ENCODE assay signal across 20 cellular contexts in the genomic region with DNA sequence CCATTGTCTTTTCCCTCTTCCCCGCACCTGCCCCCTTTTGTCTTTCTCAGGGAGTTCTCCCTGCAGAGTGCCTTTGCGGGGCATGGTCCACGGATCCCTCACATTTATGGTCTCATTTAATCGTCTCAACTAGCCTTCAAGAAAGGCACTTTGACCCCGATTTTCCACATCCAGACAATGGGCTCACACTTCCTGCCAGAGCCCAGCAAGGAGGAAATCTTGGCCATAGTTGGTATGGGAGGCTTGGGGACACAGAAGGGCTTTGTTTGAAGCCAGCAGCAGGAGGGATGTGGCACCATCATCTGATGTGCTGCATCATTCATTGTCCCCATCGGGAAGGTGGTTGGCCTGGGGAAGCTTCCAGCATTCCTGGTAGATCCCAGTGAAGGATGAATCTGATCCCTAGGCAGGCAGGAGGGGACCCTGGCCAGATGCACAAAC. TPM values are rescaled to one million over a fixed set of nuclear protein-coding genes. Genes with fewer than 3 reads are reported as not detected.
A peak's percentile ranks its signal among the peaks of the same experiment; 100 is the strongest.
DNase-seq lines count a peak whose midpoint lies in the region; ATAC-seq and TF ChIP-seq lines count a peak whose summit lies in the region.
"Had no signal": no experiment of that assay in that cellular context is flagged by ENCODE, and none has a peak within 500 bp of the region (broad histone marks: within the 10 kb centered on the region; RNA-seq: fewer than 3 reads in every experiment).

No MANE protein-coding gene starts in this region.

- peak in 1 of 3 donors; percentile 36 for DNase-seq in Peyer's patch
- DNase-seq in dorsolateral prefrontal cortex: peak in 2 of 10 donors; percentile 68 to 77
- peak; percentile 74 for DNase-seq in midbrain (lab: John Stamatoyannopoulos, UW)
- peak; percentile 52 to 62 for DNase-seq in suprapubic skin (ENCODE audit: low spot score in 2 of 2)
- DNase-seq in MG63: no peak
- no peak for DNase-seq in activated CD8-positive, alpha-beta memory T cell treated with anti-CD3 and anti-CD28 coated beads, Interleukin-2, amount 10 ng/mL, durations not matched to agents 7 days and 5 days
- DNase-seq: activated CD8-positive, alpha-beta T cell treated with anti-CD3 and anti-CD28 coated beads for 36 hours; adrenal gland; DMS 273 treated with DMSO at 0.1 percent for 48 hours; H9; mucosa of descending colon; NCI-H1694; NCI-H2227 treated with DMSO at 0.1 percent for 48 hours; RPMI8226 had no signal

- no peak for TF ChIP-seq POLR2A in Peyer's patch (IDR thresholded peaks at IDR 0.05)
- TF ChIP-seq POLR2A in suprapubic skin (IDR thresholded peaks at IDR 0.05): no peak
- TF ChIP-seq POLR2A in GM18505 (IDR thresholded peaks at IDR 0.05; ENCODE audit: borderline replicate concordance, extremely low read depth, insufficient read depth, insufficient read length): no peak

- CTCF ChIA-PET in activated CD8-positive, alpha-beta memory T cell treated with anti-CD3 and anti-CD28 coated beads, Interleukin-2, amount 10 ng/mL, durations not matched to agents 7 days and 5 days (lab: Charles Lee): no interaction called here

- H3K27ac Mint-ChIP-seq in activated CD8-positive, alpha-beta memory T cell treated with anti-CD3 and anti-CD28 coated beads, Interleukin-2, amount 10 ng/mL, durations not matched to agents 7 days and 5 days: no peak overlapping the region
- H3K27ac Mint-ChIP-seq: activated CD8-positive, alpha-beta T cell treated with anti-CD3 and anti-CD28 coated beads for 36 hours; B cell; stimulated activated naive CD8-positive, alpha-beta T cell treated with anti-CD3 and anti-CD28 coated beads, Interleukin-15, Interleukin-2, amounts not matched to agents 100 ng/mL and 50 ng/mL, for 24 hours had no signal

- no peaks in the 10 kb centered on the region for H3K9me3 ChIP-seq in Peyer's patch
- no peaks in the 10 kb centered on the region for H3K9me3 ChIP-seq in suprapubic skin
- no peaks in the 10 kb centered on the region for H3K9me3 ChIP-seq in MG63
- H3K9me3 ChIP-seq: adrenal gland, mucosa of descending colon, pancreas had no signal

- H3K4me1 Mint-ChIP-seq in activated CD8-positive, alpha-beta memory T cell treated with anti-CD3 and anti-CD28 coated beads, Interleukin-2, amount 10 ng/mL, durations not matched to agents 7 days and 5 days: peaks cover under 1% of the 10 kb centered on the region

- no peaks in the 10 kb centered on the region for H3K9me3 Mint-ChIP-seq in activated CD8-positive, alpha-beta memory T cell treated with anti-CD3 and anti-CD28 coated beads, Interleukin-2, amount 10 ng/mL, durations not matched to agents 7 days and 5 days (ENCODE audit: low read depth)
- H3K9me3 Mint-ChIP-seq: activated CD8-positive, alpha-beta T cell treated with anti-CD3 and anti-CD28 coated beads for 36 hours; H9; stimulated activated naive CD8-positive, alpha-beta T cell treated with anti-CD3 and anti-CD28 coated beads, Interleukin-15, Interleukin-2, amounts not matched to agents 100 ng/mL and 50 ng/mL, for 24 hours had no signal

- H3K4me1 ChIP-seq in Peyer's patch (peaks cover 0 to 74% (median 15%) of the 10 kb centered on the region in 4 donors), suprapubic skin (peaks cover 89% of the 10 kb centered on the region)

- H3K27me3 ChIP-seq in Peyer's patch (no peaks in the 10 kb centered on the region), dorsolateral prefrontal cortex (no peaks in the 10 kb centered on the region), suprapubic skin (no peaks in the 10 kb centered on the region), MG63 (no peaks in the 10 kb centered on the region)
- H3K27me3 ChIP-seq: adrenal gland, pancreas had no signal

- H3K27me3 Mint-ChIP-seq in activated CD8-positive, alpha-beta memory T cell treated with anti-CD3 and anti-CD28 coated beads, Interleukin-2, amount 10 ng/mL, durations not matched to agents 7 days and 5 days: no peaks in the 10 kb centered on the region
- H3K27me3 Mint-ChIP-seq: activated CD8-positive, alpha-beta T cell treated with anti-CD3 and anti-CD28 coated beads for 36 hours; B cell; stimulated activated naive CD8-positive, alpha-beta T cell treated with anti-CD3 and anti-CD28 coated beads, Interleukin-15, Interleukin-2, amounts not matched to agents 100 ng/mL and 50 ng/mL, for 24 hours had no signal

- intact Hi-C loops in dorsolateral prefrontal cortex (cut with DNase I): no loop called here

- peak overlapping the region in 3 of 4 donors; percentile 2 to 87 (median 17) for H3K27ac ChIP-seq in Peyer's patch
- H3K27ac ChIP-seq in dorsolateral prefrontal cortex: peak overlapping the region; percentile 39 to 100 (median 98)
- H3K27ac ChIP-seq in suprapubic skin: no peak overlapping the region
- H3K27ac ChIP-seq: adrenal gland, pancreas, VCaP had no signal

- ATAC-seq in activated CD8-positive, alpha-beta memory T cell treated with anti-CD3 and anti-CD28 coated beads, Interleukin-2, amount 10 ng/mL, durations not matched to agents 7 days and 5 days: no peak
- no peak for ATAC-seq in GM18861 (IDR thresholded peaks at IDR 0.05; ENCODE audit: unreplicated experiment)
- no peak for ATAC-seq in GM18505 (IDR thresholded peaks at IDR 0.05; ENCODE audit: unreplicated experiment)
- ATAC-seq: activated CD8-positive, alpha-beta T cell treated with anti-CD3 and anti-CD28 coated beads for 36 hours; mucosa of descending colon; pancreas had no signal

- H3K4me3 ChIP-seq in Peyer's patch (no peak overlapping the region), dorsolateral prefrontal cortex (no peak overlapping the region), suprapubic skin (no peak overlapping the region), MG63 (no peak overlapping the region)
- H3K4me3 ChIP-seq: adrenal gland, mucosa of descending colon, pancreas had no signal

- TF ChIP-seq EP300 in suprapubic skin (IDR thresholded peaks at IDR 0.05): no peak

- no peaks in the 10 kb centered on the region for H3K36me3 ChIP-seq in Peyer's patch
- H3K36me3 ChIP-seq in suprapubic skin: no peaks in the 10 kb centered on the region
- H3K36me3 ChIP-seq in MG63: no peaks in the 10 kb centered on the region
- H3K36me3 ChIP-seq: adrenal gland, pancreas had no signal

- H3K36me3 Mint-ChIP-seq in activated CD8-positive, alpha-beta memory T cell treated with anti-CD3 and anti-CD28 coated beads, Interleukin-2, amount 10 ng/mL, durations not matched to agents 7 days and 5 days: no peaks in the 10 kb centered on the region

- H3K4me3 Mint-ChIP-seq in activated CD8-positive, alpha-beta memory T cell treated with anti-CD3 and anti-CD28 coated beads, Interleukin-2, amount 10 ng/mL, durations not matched to agents 7 days and 5 days: no peak overlapping the region
- H3K4me3 Mint-ChIP-seq: activated CD8-positive, alpha-beta T cell treated with anti-CD3 and anti-CD28 coated beads for 36 hours; B cell; H9; stimulated activated naive CD8-positive, alpha-beta T cell treated with anti-CD3 and anti-CD28 coated beads, Interleukin-15, Interleukin-2, amounts not matched to agents 100 ng/mL and 50 ng/mL, for 24 hours had no signal

- TF ChIP-seq CTCF in Peyer's patch (IDR thresholded peaks at IDR 0.05): no peak
- peak in 3 of 56 donors; percentile 9 to 29 (median 12) for TF ChIP-seq CTCF in dorsolateral prefrontal cortex (IDR thresholded peaks at IDR 0.05 in 54 of 56, conservative IDR thresholded peaks at IDR 0.05 in 2 of 56; ENCODE audit: low read depth in 1 of 56, partially characterized antibody in 56 of 56)
- no peak for TF ChIP-seq CTCF in suprapubic skin (IDR thresholded peaks at IDR 0.05)

- 91% methylated on average over 6 of the region's 6 CpGs for WGBS in suprapubic skin

RNA-seq across cellular contexts. Expression of gene GSN, which starts 24.9 kb away (rescaled TPM):
- total RNA-seq in Peyer's patch (100 to 1,000 TPM; 364 to 571 (median 480) TPM), dorsolateral prefrontal cortex (100 to 1,000 TPM in 119 of 120 experiments, 10 to 100 TPM in 1; 88.2 to 740 (median 233) TPM), suprapubic skin (100 to 1,000 TPM; 681 to 944 (median 771) TPM)
- total RNA-seq in MG63 (2014; rRNA removed; shearing (Covaris generic); ENCODE audit: low replicate concordance): 59.8 and 75.0 TPM in 2 replicates
- 1 to 10 TPM; 3.2 to 8.0 TPM for total RNA-seq in activated CD8-positive, alpha-beta memory T cell treated with anti-CD3 and anti-CD28 coated beads, Interleukin-2, amount 10 ng/mL, durations not matched to agents 7 days and 5 days

Comparison
In these comparisons a context has a peak if more than half of its experiments do, and no peak if none do; other contexts are left out.
1. DNase-seq: peak in midbrain (single experiment) and suprapubic skin (2 of 2); none in MG63 (single experiment) and activated CD8-positive, alpha-beta memory T cell treated with anti-CD3 and anti-CD28 coated beads, Interleukin-2, amount 10 ng/mL, durations not matched to agents 7 days and 5 days (single experiment).